In genomic region chr6:42142118-42142835, GRCh38 we compare ENCODE assay signal across 9 cellular contexts. TPM values are rescaled to one million over a fixed set of nuclear protein-coding genes. Genes with fewer than 3 reads are reported as not detected.
DNase-seq lines count a peak whose midpoint lies in the region; ATAC-seq and TF ChIP-seq lines count a peak whose summit lies in the region.
"Had no signal": no experiment of that assay in that cellular context is flagged by ENCODE, and none has a peak within 500 bp of the region (broad histone marks: within the 10 kb centered on the region; RNA-seq: fewer than 3 reads in every experiment).

Gene C6orf132 (minus strand): TSS chr6:42142620. CDS start chr6:42142444, 176 bp downstream.

- H3K36me3 Mint-ChIP-seq in Caco-2 (ENCODE audit: insufficient read depth, unreplicated experiment) = peaks cover 47% of the 10 kb centered on the region

- POLR2A ChIA-PET in Caco-2 (lab: Charles Lee) = interaction anchor here (0.5 to 1.4 kb wide), 21 partner anchors 9 to 247 kb away, joined by 3 to 22 read pairs (median 4); partner anchors contain the start of genes BYSL, MED20, TAF8 and USP49

- H3K27ac Mint-ChIP-seq in Caco-2 (ENCODE audit: unreplicated experiment) = peak within 1 kb of the TSS; percentile 95

- H3K36me3 ChIP-seq in Caco-2 (ENCODE audit: control insufficient read depth, insufficient read depth, low read length) = no peaks in the 10 kb centered on the region
- H3K36me3 ChIP-seq in mesodermal cell (ENCODE audit: control insufficient read depth, insufficient read depth, low read length) = no peaks in the 10 kb centered on the region

- H3K9me3 Mint-ChIP-seq in Caco-2 (ENCODE audit: unreplicated experiment) = no peaks in the 10 kb centered on the region

- H3K27me3 Mint-ChIP-seq in Caco-2 (ENCODE audit: insufficient read depth, unreplicated experiment) = no peaks in the 10 kb centered on the region

- DNase-seq in Caco-2 (peak; percentile 90), NCI-H2171 treated with DMSO at 0.1 percent for 48 hours (lab: John Stamatoyannopoulos, UW) (peak; percentile 26), ecto neural progenitor cell (ENCODE audit: low spot score) (peak; percentile 78), NCI-H82 (lab: John Stamatoyannopoulos, UW) (no peak), activated gamma-delta T cell (lab: John Stamatoyannopoulos, UW) (no peak), occipital lobe (lab: John Stamatoyannopoulos, UW) (no peak)

- no peaks in the 10 kb centered on the region for H3K27me3 ChIP-seq in Caco-2 (replicated peaks; ENCODE audit: control insufficient read depth, insufficient read depth, low read length)

- peak within 1 kb of the TSS; percentile 16 for H3K27ac ChIP-seq in mesodermal cell (ENCODE audit: low read depth, low read length, severe bottlenecking)

- CTCF ChIA-PET in Caco-2 (lab: Charles Lee) = interaction anchor here (0.9 to 1.8 kb wide), 4 partner anchors 24 to 72 kb away, joined by 3 to 11 read pairs (median 4); no protein-coding TSS in a partner anchor

- peak in 1 of 2 experiments; percentile 13 for TF ChIP-seq CTCF in Caco-2 (IDR thresholded peaks at IDR 0.05; ENCODE audit: insufficient read depth in 1 of 2, low read depth in 1 of 2, low read length in 1 of 2, severe bottlenecking in 1 of 2, unreplicated experiment in 1 of 2)

- intact Hi-C loops in Caco-2 (cut with micrococcal nuclease; ENCODE audit: unreplicated experiment) = loop anchor here (2.0 kb wide), 1 partner anchor 75 kb away; the partner anchor contains the start of gene MRPS10

- WGBS in mesodermal cell (ENCODE audit: insufficient coverage in 2 of 2), 2 experiments = 1 to 2% methylated on average over 24 to 38 of the region's 60 CpGs

- H3K4me3 ChIP-seq in Caco-2 (ENCODE audit: low read depth, low read length) (peak within 1 kb of the TSS; percentile 82), mesodermal cell (ENCODE audit: extremely low read depth, insufficient read depth, low read length, poor library complexity, severe bottlenecking) (peak within 1 kb of the TSS; percentile 52)

- H3K4me3 Mint-ChIP-seq in Caco-2 (ENCODE audit: unreplicated experiment) = peak within 1 kb of the TSS; percentile 78

- BruUV-seq in Caco-2 (replicated peaks; lab: Mats Ljungman, UMichigan) = no TSS peak

- no peak for ATAC-seq in GM18870 (IDR thresholded peaks at IDR 0.05; ENCODE audit: unreplicated experiment)

- H3K4me1 ChIP-seq in Caco-2 (peaks cover 45% of the 10 kb centered on the region), mesodermal cell (ENCODE audit: control insufficient read depth, insufficient read depth, low read length, poor library complexity, severe bottlenecking) (peaks cover 42% of the 10 kb centered on the region)

- H3K4me1 Mint-ChIP-seq in Caco-2 (ENCODE audit: low read depth, unreplicated experiment) = peaks cover 34% of the 10 kb centered on the region

- H3K9me3 ChIP-seq in Caco-2 (no peaks in the 10 kb centered on the region), mesodermal cell (ENCODE audit: control insufficient read depth, low read length) (no peaks in the 10 kb centered on the region)

RNA-seq across cellular contexts. Expression of gene C6orf132, which starts in this region (rescaled TPM):
- total RNA-seq in Caco-2 (2022) = 56.2 and 61.2 TPM in 2 replicates
- polyA plus RNA-seq in mesodermal cell (2013, experiment 1 of 2) = 0.66 TPM
- polyA plus RNA-seq in mesodermal cell (2013, experiment 2 of 2) = 1.0 TPM
- total RNA-seq in occipital lobe = not detected
- total RNA-seq: HT1080 had no signal

Comparison
In these comparisons a context has a peak if more than half of its experiments do, and no peak if none do; other contexts are left out.
1. RNA of gene C6orf132 (total RNA-seq): 56.2 to 61.2 TPM in Caco-2; not detected in occipital lobe (single experiment); every median in the first group is over 10 times any median in the second.
2. DNase-seq: peak in Caco-2 (2 of 2), NCI-H2171 treated with DMSO at 0.1 percent for 48 hours (single experiment) and ecto neural progenitor cell (single experiment); none in NCI-H82 (single experiment), activated gamma-delta T cell (single experiment) and occipital lobe (single experiment).